In the genomic region with DNA sequence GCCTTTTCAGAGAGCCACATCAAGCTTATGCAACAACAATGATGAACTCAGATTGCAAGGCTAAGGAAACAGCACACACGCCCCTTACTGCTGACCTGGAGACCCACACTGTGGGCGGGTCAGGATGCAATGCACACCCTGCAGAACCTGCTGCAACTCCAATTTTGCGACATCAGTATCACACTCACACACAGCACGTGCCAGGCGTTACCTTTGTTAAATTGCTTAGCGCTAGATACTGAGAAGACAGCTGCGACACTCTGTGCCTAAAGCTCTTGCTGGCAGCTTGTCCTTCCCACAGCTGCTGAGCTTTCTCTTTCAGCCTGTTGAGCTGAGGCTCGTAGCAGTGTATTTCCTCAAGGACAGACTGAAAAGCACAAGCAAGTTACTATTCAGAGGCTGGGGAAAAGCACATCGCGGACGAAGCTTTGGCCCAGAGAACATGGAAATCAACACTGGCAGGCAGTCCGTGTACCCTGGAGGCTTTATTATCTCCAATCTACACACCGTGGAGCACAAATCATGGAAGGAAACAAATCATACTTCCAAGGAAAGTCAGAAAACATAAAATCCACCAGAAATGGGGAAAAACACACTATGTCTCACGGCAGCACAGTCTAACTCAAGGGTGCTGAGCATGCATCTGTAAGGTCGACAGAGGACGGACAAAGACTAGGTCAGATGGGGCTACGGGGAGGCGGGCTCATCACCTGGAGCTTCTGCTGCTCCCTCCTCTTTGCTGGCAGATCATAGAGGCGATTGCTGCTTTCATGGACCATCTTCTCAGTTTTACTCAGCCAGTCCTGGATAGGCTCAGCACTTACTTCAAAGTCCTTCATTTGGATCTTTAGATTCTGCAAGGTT, we compare ENCODE assay signal across 11 cellular contexts.
DNase-seq lines count a peak whose midpoint lies in the region; ATAC-seq, FAIRE-seq and TF ChIP-seq lines count a peak whose summit lies in the region.
"Had no signal": no experiment of that assay in that cellular context is flagged by ENCODE, and none has a peak within 500 bp of the region (broad histone marks: within the 10 kb centered on the region; RNA-seq: fewer than 3 reads in every experiment).

No MANE protein-coding gene starts in this region.

- H3K4me1 Mint-ChIP-seq in chondrocyte (ENCODE audit: low read depth) = peaks cover 3% of the 10 kb centered on the region
- H3K4me1 Mint-ChIP-seq: natural killer cell had no signal

- H3K4me3 ChIP-seq in Peyer's patch = no peak overlapping the region
- no peak overlapping the region for H3K4me3 ChIP-seq in endothelial cell of umbilical vein (replicated peaks in 1 of 3; ENCODE audit: insufficient read depth in 1 of 3, low read depth in 1 of 3, low read length in 3 of 3)
- H3K4me3 ChIP-seq in lung = no peak overlapping the region
- H3K4me3 ChIP-seq in stomach smooth muscle (ENCODE audit: low read length in 2 of 2) = peak overlapping the region in 1 of 2 donors; percentile 29
- no peak overlapping the region for H3K4me3 ChIP-seq in hepatocyte
- H3K4me3 ChIP-seq: HAP-1 had no signal

- no peak overlapping the region for H2AFZ ChIP-seq in endothelial cell of umbilical vein (ENCODE audit: low read depth, low read length)
- no peak overlapping the region for H2AFZ ChIP-seq in hepatocyte

- POLR2A ChIA-PET in endothelial cell of umbilical vein (lab: Charles Lee) = no interaction called here

- peak; percentile 53 for ATAC-seq in lung (ENCODE audit: insufficient read depth, low FRiP score)
- ATAC-seq in GM21825 (IDR thresholded peaks at IDR 0.05; ENCODE audit: unreplicated experiment) = no peak
- ATAC-seq: natural killer cell had no signal

- 75 to 80% methylated on average over 19 of the region's 19 CpGs for WGBS in lung, 2 donors
- 88% methylated on average over 19 of the region's 19 CpGs for WGBS in hepatocyte (ENCODE audit: low lambda C conversion rate, missing lambda C conversion rate)

- H3K27me3 Mint-ChIP-seq in chondrocyte (ENCODE audit: low read depth) = no peaks in the 10 kb centered on the region

- H3K9me2 ChIP-seq in hepatocyte (replicated peaks; ENCODE audit: insufficient read depth) = no peaks in the 10 kb centered on the region

- no peaks in the 10 kb centered on the region for H3K36me3 ChIP-seq in Peyer's patch
- peaks cover 0 to 2% of the 10 kb centered on the region in 2 experiments for H3K36me3 ChIP-seq in endothelial cell of umbilical vein (ENCODE audit: control insufficient read depth in 2 of 2, extremely low read depth in 1 of 2, insufficient read depth in 2 of 2, low read length in 2 of 2)
- H3K36me3 ChIP-seq in lung (ENCODE audit: control insufficient read depth in 2 of 2, insufficient read depth in 2 of 2, low read length in 2 of 2) = peaks cover 5 to 35% of the 10 kb centered on the region in 2 donors
- H3K36me3 ChIP-seq in stomach smooth muscle (ENCODE audit: control insufficient read depth in 2 of 2, insufficient read depth in 2 of 2, low read length in 2 of 2) = peaks cover 32 to 57% of the 10 kb centered on the region in 2 donors
- H3K36me3 ChIP-seq in hepatocyte (replicated peaks; ENCODE audit: insufficient read depth, low read depth) = no peaks in the 10 kb centered on the region
- H3K36me3 ChIP-seq: HAP-1 had no signal

- H4K20me1 ChIP-seq in endothelial cell of umbilical vein (replicated peaks; ENCODE audit: control insufficient read depth, extremely low read depth, insufficient read depth, low read length) = no peaks in the 10 kb centered on the region
- no peaks in the 10 kb centered on the region for H4K20me1 ChIP-seq in hepatocyte (ENCODE audit: insufficient read depth, poor library complexity, severe bottlenecking)

- H3K79me2 ChIP-seq in endothelial cell of umbilical vein (ENCODE audit: control insufficient read depth, insufficient read depth, low read length) (no peaks in the 10 kb centered on the region), hepatocyte (no peaks in the 10 kb centered on the region)

- CTCF ChIA-PET in endothelial cell of umbilical vein (lab: Charles Lee) = interaction anchor here (1.0 to 1.2 kb wide), 2 partner anchors 12 to 13 kb away, joined by 3 to 5 read pairs; no protein-coding TSS in a partner anchor

- H3K4me2 ChIP-seq in endothelial cell of umbilical vein (ENCODE audit: insufficient read depth, low read length) (no peak overlapping the region), hepatocyte (no peak overlapping the region)

- dilution Hi-C loops in endothelial cell of umbilical vein (cut with MboI; ENCODE audit: extremely low pct_ligation_motif_present, low sequenced_read_pairs) = no loop called here

- TF ChIP-seq POLR2A in Peyer's patch (IDR thresholded peaks at IDR 0.05) (no peak), endothelial cell of umbilical vein (IDR thresholded peaks at IDR 0.05; ENCODE audit: low read depth, low read length) (no peak)

- H3K36me3 Mint-ChIP-seq in chondrocyte (ENCODE audit: low read depth) = peaks cover 48% of the 10 kb centered on the region

- TF ChIP-seq CTCF in Peyer's patch (IDR thresholded peaks at IDR 0.05) (no peak), endothelial cell of umbilical vein (IDR thresholded peaks at IDR 0.05; ENCODE audit: extremely low read depth in 1 of 2, insufficient read depth in 1 of 2, low read depth in 1 of 2, low read length in 2 of 2) (no peak), lung (IDR thresholded peaks at IDR 0.05; ENCODE audit: control extremely low read depth, extremely low read depth) (no peak), hepatocyte (IDR thresholded peaks at IDR 0.05; ENCODE audit: poor library complexity) (no peak), chondrocyte (IDR thresholded peaks at IDR 0.05) (no peak)

- no peak overlapping the region for H3K4me3 Mint-ChIP-seq in chondrocyte (ENCODE audit: unreplicated experiment)
- H3K4me3 Mint-ChIP-seq: natural killer cell had no signal

- no peak for FAIRE-seq in endothelial cell of umbilical vein (lab: Jason Lieb, UNC)

- no peaks in the 10 kb centered on the region for H3K27me3 ChIP-seq in Peyer's patch
- no peaks in the 10 kb centered on the region for H3K27me3 ChIP-seq in endothelial cell of umbilical vein (ENCODE audit: control insufficient read depth in 2 of 2, insufficient read depth in 2 of 2, low read length in 2 of 2)
- no peaks in the 10 kb centered on the region for H3K27me3 ChIP-seq in lung (ENCODE audit: control insufficient read depth, insufficient read depth)
- no peaks in the 10 kb centered on the region for H3K27me3 ChIP-seq in stomach smooth muscle (ENCODE audit: control insufficient read depth in 1 of 2, insufficient read depth in 2 of 2, low read length in 2 of 2)
- no peaks in the 10 kb centered on the region for H3K27me3 ChIP-seq in hepatocyte

- H3K9me1 ChIP-seq in endothelial cell of umbilical vein (replicated peaks; ENCODE audit: control insufficient read depth, extremely low read depth, insufficient read depth, low read length) = no peaks in the 10 kb centered on the region

- no TSS peak for BruUV-seq in endothelial cell of umbilical vein (replicated peaks; lab: Mats Ljungman, UMichigan)

- H3K4me1 ChIP-seq in Peyer's patch = no peaks in the 10 kb centered on the region
- no peaks in the 10 kb centered on the region for H3K4me1 ChIP-seq in endothelial cell of umbilical vein (ENCODE audit: control insufficient read depth, extremely low read depth, insufficient read depth, low read length)
- H3K4me1 ChIP-seq in lung (ENCODE audit: control insufficient read depth in 2 of 2, insufficient read depth in 2 of 2, low read length in 2 of 2) = peaks cover 0 to 1% of the 10 kb centered on the region in 2 donors
- peaks cover 3% of the 10 kb centered on the region for H3K4me1 ChIP-seq in stomach smooth muscle (ENCODE audit: control insufficient read depth, insufficient read depth, low read length)
- no peaks in the 10 kb centered on the region for H3K4me1 ChIP-seq in hepatocyte (ENCODE audit: insufficient read depth)
- H3K4me1 ChIP-seq: HAP-1 had no signal

- intact Hi-C loops in endothelial cell of umbilical vein (cut with micrococcal nuclease) = no loop called here

- no peak overlapping the region for H3K27ac Mint-ChIP-seq in chondrocyte (ENCODE audit: unreplicated experiment)
- H3K27ac Mint-ChIP-seq: natural killer cell had no signal

- peak overlapping the region; percentile 4 to 37 (median 21) for H3K27ac ChIP-seq in Peyer's patch
- no peak overlapping the region for H3K27ac ChIP-seq in endothelial cell of umbilical vein (ENCODE audit: insufficient read depth, low read depth, low read length)
- H3K27ac ChIP-seq in lung (ENCODE audit: low read depth in 1 of 2, low read length in 1 of 2) = peak overlapping the region; percentile 30 to 50
- H3K27ac ChIP-seq in stomach smooth muscle (ENCODE audit: low read length) = peak overlapping the region; percentile 37
- H3K27ac ChIP-seq in hepatocyte = no peak overlapping the region

- DNase-seq in Peyer's patch (peak in 1 of 3 donors; percentile 53), endothelial cell of umbilical vein (ENCODE audit: low read depth, low spot score) (peak; percentile 33), lung (ENCODE audit: low spot score) (no peak), hepatocyte (ENCODE audit: low spot score) (no peak), NCI-H1436 (lab: John Stamatoyannopoulos, UW) (no peak), chondrocyte (ENCODE audit: low spot score) (no peak)
- DNase-seq: activated gamma-delta T cell treated with Interleukin-2 at 50 U/mL for 16 hours, natural killer cell had no signal

- H3K9ac ChIP-seq in endothelial cell of umbilical vein (replicated peaks; ENCODE audit: extremely low read depth, insufficient read depth, low read length) = no peak overlapping the region
- H3K9ac ChIP-seq in stomach smooth muscle (ENCODE audit: low read length in 2 of 2) = peak overlapping the region in 1 of 2 donors; percentile 21

- no peaks in the 10 kb centered on the region for H3K9me3 ChIP-seq in Peyer's patch
- H3K9me3 ChIP-seq in endothelial cell of umbilical vein (replicated peaks; ENCODE audit: control insufficient read depth, insufficient read depth, low read length) = no peaks in the 10 kb centered on the region
- H3K9me3 ChIP-seq in lung (ENCODE audit: control insufficient read depth in 2 of 2, insufficient read depth in 1 of 2, low read length in 1 of 2) = no peaks in the 10 kb centered on the region
- H3K9me3 ChIP-seq in stomach smooth muscle (ENCODE audit: control insufficient read depth in 2 of 2, low read length in 2 of 2) = no peaks in the 10 kb centered on the region
- H3K9me3 ChIP-seq in hepatocyte (ENCODE audit: low read depth) = no peaks in the 10 kb centered on the region
- H3K9me3 ChIP-seq: HAP-1 had no signal

- H3K9me3 Mint-ChIP-seq in chondrocyte (ENCODE audit: low read depth) = no peaks in the 10 kb centered on the region
- H3K9me3 Mint-ChIP-seq: natural killer cell had no signal

TF ChIP-seq in endothelial cell of umbilical vein, 7 proteins besides CTCF, POLR2A, EP300 and RAD21:
- no peak for TF ChIP-seq MYC (IDR thresholded peaks at IDR 0.05; ENCODE audit: low read depth, low read length)
- no peak for TF ChIP-seq FOS (IDR thresholded peaks at IDR 0.05; ENCODE audit: borderline replicate concordance, insufficient read depth, low read length)
- TF ChIP-seq GATA2 (IDR thresholded peaks at IDR 0.05; ENCODE audit: insufficient read depth, insufficient read length, low read depth, low read length) = no peak
- TF ChIP-seq, protein P1, sequence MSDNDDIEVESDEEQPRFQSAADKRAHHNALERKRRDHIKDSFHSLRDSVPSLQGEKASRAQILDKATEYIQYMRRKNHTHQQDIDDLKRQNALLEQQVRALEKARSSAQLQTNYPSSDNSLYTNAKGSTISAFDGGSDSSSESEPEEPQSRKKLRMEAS (IDR thresholded peaks at IDR 0.05; ENCODE audit: insufficient read depth, insufficient read length) = no peak
TF ChIP-seq in endothelial cell of umbilical vein: peak in this region for 0.

Comparison
In these comparisons a context has a peak if more than half of its experiments do, and no peak if none do; other contexts are left out.
1. H3K27ac ChIP-seq: peak in Peyer's patch (4 of 4), lung (2 of 2) and stomach smooth muscle (single experiment); none in endothelial cell of umbilical vein (single experiment) and hepatocyte (single experiment).